ENCODE assay signal across 8 cellular contexts in genomic region chr1:93437976-93438605, GRCh38. TPM values are rescaled to one million over a fixed set of nuclear protein-coding genes. Genes with fewer than 3 reads are reported as not detected.
DNase-seq lines count a peak whose midpoint lies in the region; ATAC-seq, FAIRE-seq and TF ChIP-seq lines count a peak whose summit lies in the region.

No MANE protein-coding gene starts in this region.

- H3K9me3 ChIP-seq in gastrocnemius medialis: no peaks in the 10 kb centered on the region

- POLR2A ChIA-PET in activated CD8-positive, alpha-beta T cell treated with anti-CD3 and anti-CD28 coated beads for 36 hours (lab: Charles Lee): no interaction called here
- POLR2A ChIA-PET in activated CD8-positive, alpha-beta T cell treated with anti-CD3 and anti-CD28 coated beads, Interleukin-2, amount 10 ng/mL, durations not matched to agents 7 days and 5 days (lab: Charles Lee): no interaction called here

- in situ Hi-C loops in gastrocnemius medialis (cut with MboI; ENCODE audit: low sequenced_read_pairs in 4 of 4): loop anchor here in 3 of 4 donors (5.0 to 25.0 kb wide), 4 partner anchors 133 to 399 kb away; no protein-coding TSS in a partner anchor

- no peak for DNase-seq in activated CD8-positive, alpha-beta T cell treated with anti-CD3 and anti-CD28 coated beads for 36 hours
- DNase-seq in activated CD8-positive, alpha-beta T cell treated with anti-CD3 and anti-CD28 coated beads, Interleukin-2, amount 10 ng/mL, durations not matched to agents 7 days and 5 days: no peak
- DNase-seq in NCI-H1436 (lab: John Stamatoyannopoulos, UW): peak; percentile 51
- peak; percentile 66 for DNase-seq in germinal center (ENCODE audit: low spot score)
- DNase-seq in gastrocnemius medialis: no peak
- no peak for DNase-seq in mucosa of gallbladder (ENCODE audit: low spot score)

- no peak overlapping the region for H3K27ac Mint-ChIP-seq in activated CD8-positive, alpha-beta T cell treated with anti-CD3 and anti-CD28 coated beads for 36 hours
- H3K27ac Mint-ChIP-seq in activated CD8-positive, alpha-beta T cell treated with anti-CD3 and anti-CD28 coated beads, Interleukin-2, amount 10 ng/mL, durations not matched to agents 7 days and 5 days: no peak overlapping the region

- no peaks in the 10 kb centered on the region for H3K36me3 Mint-ChIP-seq in activated CD8-positive, alpha-beta T cell treated with anti-CD3 and anti-CD28 coated beads for 36 hours (ENCODE audit: low read depth)
- no peaks in the 10 kb centered on the region for H3K36me3 Mint-ChIP-seq in activated CD8-positive, alpha-beta T cell treated with anti-CD3 and anti-CD28 coated beads, Interleukin-2, amount 10 ng/mL, durations not matched to agents 7 days and 5 days (ENCODE audit: low read depth)

- no peaks in the 10 kb centered on the region for H3K27me3 ChIP-seq in gastrocnemius medialis

- no peaks in the 10 kb centered on the region for H3K4me1 Mint-ChIP-seq in activated CD8-positive, alpha-beta T cell treated with anti-CD3 and anti-CD28 coated beads for 36 hours (ENCODE audit: low read depth)
- no peaks in the 10 kb centered on the region for H3K4me1 Mint-ChIP-seq in activated CD8-positive, alpha-beta T cell treated with anti-CD3 and anti-CD28 coated beads, Interleukin-2, amount 10 ng/mL, durations not matched to agents 7 days and 5 days (ENCODE audit: low read depth)

- peak; percentile 66 for TF ChIP-seq CTCF in activated CD8-positive, alpha-beta T cell treated with anti-CD3 and anti-CD28 coated beads for 36 hours (IDR thresholded peaks at IDR 0.05)
- TF ChIP-seq CTCF in gastrocnemius medialis (IDR thresholded peaks at IDR 0.05 in 4 of 5, conservative IDR thresholded peaks at IDR 0.05 in 1 of 5): peak; percentile 38 to 74 (median 68)

- no peak overlapping the region for H3K27ac ChIP-seq in gastrocnemius medialis

- H3K9me3 Mint-ChIP-seq in activated CD8-positive, alpha-beta T cell treated with anti-CD3 and anti-CD28 coated beads for 36 hours: no peaks in the 10 kb centered on the region
- H3K9me3 Mint-ChIP-seq in activated CD8-positive, alpha-beta T cell treated with anti-CD3 and anti-CD28 coated beads, Interleukin-2, amount 10 ng/mL, durations not matched to agents 7 days and 5 days (ENCODE audit: insufficient read depth): no peaks in the 10 kb centered on the region

- FAIRE-seq in TTC549 (lab: Jason Lieb, UNC): peak; percentile 91

- H3K4me1 ChIP-seq in gastrocnemius medialis: no peaks in the 10 kb centered on the region

- TF ChIP-seq POLR2A in gastrocnemius medialis (IDR thresholded peaks at IDR 0.05): no peak

- peaks cover 6% of the 10 kb centered on the region for H3K27me3 Mint-ChIP-seq in activated CD8-positive, alpha-beta T cell treated with anti-CD3 and anti-CD28 coated beads for 36 hours
- peaks cover 25% of the 10 kb centered on the region for H3K27me3 Mint-ChIP-seq in activated CD8-positive, alpha-beta T cell treated with anti-CD3 and anti-CD28 coated beads, Interleukin-2, amount 10 ng/mL, durations not matched to agents 7 days and 5 days (ENCODE audit: low read depth)

- ATAC-seq in activated CD8-positive, alpha-beta T cell treated with anti-CD3 and anti-CD28 coated beads for 36 hours: peak; percentile 27
- ATAC-seq in activated CD8-positive, alpha-beta T cell treated with anti-CD3 and anti-CD28 coated beads, Interleukin-2, amount 10 ng/mL, durations not matched to agents 7 days and 5 days: no peak
- peak; percentile 72 to 75 for ATAC-seq in gastrocnemius medialis
- ATAC-seq in GM18867 (IDR thresholded peaks at IDR 0.05; ENCODE audit: unreplicated experiment): no peak

- H3K4me3 Mint-ChIP-seq in activated CD8-positive, alpha-beta T cell treated with anti-CD3 and anti-CD28 coated beads for 36 hours: no peak overlapping the region
- H3K4me3 Mint-ChIP-seq in activated CD8-positive, alpha-beta T cell treated with anti-CD3 and anti-CD28 coated beads, Interleukin-2, amount 10 ng/mL, durations not matched to agents 7 days and 5 days: no peak overlapping the region

- intact Hi-C loops in activated CD8-positive, alpha-beta T cell treated with anti-CD3 and anti-CD28 coated beads for 36 hours (cut with micrococcal nuclease): loop anchor here (5.0 to 10.0 kb wide), 3 partner anchors 189 to 409 kb away; no protein-coding TSS in a partner anchor
- intact Hi-C loops in gastrocnemius medialis (cut with DNase I; ENCODE audit: low total_unique reads): loop anchor here (1.0 to 5.0 kb wide), 3 partner anchors 191 to 409 kb away; no protein-coding TSS in a partner anchor

- no peak overlapping the region for H3K4me3 ChIP-seq in gastrocnemius medialis

- CTCF ChIA-PET in activated CD8-positive, alpha-beta T cell treated with anti-CD3 and anti-CD28 coated beads for 36 hours (lab: Charles Lee): interaction anchor here (0.8 to 1.8 kb wide), 5 partner anchors 9 to 408 kb away, joined by 3 to 9 read pairs (median 6); no protein-coding TSS in a partner anchor
- CTCF ChIA-PET in activated CD8-positive, alpha-beta T cell treated with anti-CD3 and anti-CD28 coated beads, Interleukin-2, amount 10 ng/mL, durations not matched to agents 7 days and 5 days (lab: Charles Lee): interaction anchor here (0.8 to 1.7 kb wide), 6 partner anchors 9 to 376 kb away, joined by 3 to 9 read pairs (median 4); no protein-coding TSS in a partner anchor

- no peaks in the 10 kb centered on the region for H3K36me3 ChIP-seq in gastrocnemius medialis

RNA-seq across cellular contexts. Expression of gene FNBP1L, which starts 9.8 kb away (rescaled TPM):
- total RNA-seq in activated CD8-positive, alpha-beta T cell treated with anti-CD3 and anti-CD28 coated beads for 36 hours: under 1 TPM; 0.20 to 0.25 TPM
- under 1 TPM in 1 of 2 experiments, not detected in 1; 0.10 TPM for total RNA-seq in activated CD8-positive, alpha-beta T cell treated with anti-CD3 and anti-CD28 coated beads, Interleukin-2, amount 10 ng/mL, durations not matched to agents 7 days and 5 days
- total RNA-seq in gastrocnemius medialis (10 to 100 TPM; 16.0 to 35.1 (median 17.4) TPM), mucosa of gallbladder (57.1 TPM)

Comparison
In these comparisons a context has a peak if more than half of its experiments do, and no peak if none do; other contexts are left out.
1. ATAC-seq: peak in activated CD8-positive, alpha-beta T cell treated with anti-CD3 and anti-CD28 coated beads for 36 hours (single experiment) and gastrocnemius medialis (2 of 2); none in activated CD8-positive, alpha-beta T cell treated with anti-CD3 and anti-CD28 coated beads, Interleukin-2, amount 10 ng/mL, durations not matched to agents 7 days and 5 days (single experiment) and GM18867 (single experiment).
2. DNase-seq: peak in NCI-H1436 (single experiment) and germinal center (single experiment); none in activated CD8-positive, alpha-beta T cell treated with anti-CD3 and anti-CD28 coated beads for 36 hours (single experiment), activated CD8-positive, alpha-beta T cell treated with anti-CD3 and anti-CD28 coated beads, Interleukin-2, amount 10 ng/mL, durations not matched to agents 7 days and 5 days (single experiment), gastrocnemius medialis (0 of 2) and mucosa of gallbladder (single experiment).
3. RNA of gene FNBP1L, which starts 9.8 kb away (total RNA-seq): 57.1 TPM in mucosa of gallbladder (single experiment) and 16.0 to 35.1 TPM in gastrocnemius medialis; 0.20 to 0.25 TPM in activated CD8-positive, alpha-beta T cell treated with anti-CD3 and anti-CD28 coated beads for 36 hours and 0.10 TPM in activated CD8-positive, alpha-beta T cell treated with anti-CD3 and anti-CD28 coated beads, Interleukin-2, amount 10 ng/mL, durations not matched to agents 7 days and 5 days; every median in the first group is over 10 times any median in the second.